Comparison of ENCODE assay signal across 25 cellular contexts in the genomic region with DNA sequence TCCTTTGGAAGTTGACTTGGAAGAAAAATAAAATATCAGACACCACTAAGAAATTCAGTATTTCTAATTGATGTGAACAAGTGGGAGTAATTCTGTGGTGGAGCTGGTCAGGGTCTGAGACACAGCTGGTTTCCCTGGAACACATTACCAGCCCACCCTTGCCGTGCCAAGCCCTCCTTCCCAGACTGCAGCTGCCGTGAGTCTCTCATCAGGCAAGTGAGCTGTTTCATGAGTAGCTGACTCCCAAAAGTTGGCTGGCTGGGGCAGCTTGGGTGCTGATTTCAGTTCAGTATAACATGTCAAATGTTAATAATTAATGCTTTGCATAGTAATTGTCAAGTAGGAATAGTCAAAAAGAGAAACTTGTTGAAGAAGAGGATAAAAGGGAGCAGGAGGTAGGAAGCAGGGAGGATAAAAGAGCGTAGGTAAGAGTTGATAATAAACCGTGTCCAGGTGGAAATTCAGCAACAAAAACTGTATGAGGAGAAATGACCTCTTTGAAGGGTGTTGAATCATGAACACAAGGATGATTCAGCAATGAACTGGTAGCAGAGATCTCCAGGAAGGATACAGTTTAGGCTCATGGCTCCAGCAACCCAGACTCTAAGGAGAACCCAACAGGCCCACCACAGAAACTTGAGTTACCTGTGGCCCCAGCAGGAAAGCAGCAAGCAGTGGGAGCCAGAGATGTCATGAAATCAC.
DNase-seq lines count a peak whose midpoint lies in the region; ATAC-seq, FAIRE-seq and TF ChIP-seq lines count a peak whose summit lies in the region.
"Had no signal": no experiment of that assay in that cellular context is flagged by ENCODE, and none has a peak within 500 bp of the region (broad histone marks: within the 10 kb centered on the region; RNA-seq: fewer than 3 reads in every experiment).

No MANE protein-coding gene starts in this region.

- H3K27me3 Mint-ChIP-seq in type B pancreatic cell, result peaks cover 66% of the 10 kb centered on the region
- H3K27me3 Mint-ChIP-seq: stimulated activated memory B cell treated with anti-CD40 and anti-IgM and Interleukin-4, amounts not matched to agents 10 μg/mL and 1 μg/mL and 100 μg/mL, for 72 hours had no signal

- no peaks in the 10 kb centered on the region for H3K79me2 ChIP-seq in osteoblast (ENCODE audit: insufficient read depth, low read length)

- H3K4me3 Mint-ChIP-seq in type B pancreatic cell, result no peak overlapping the region
- H3K4me3 Mint-ChIP-seq: activated T-cell treated with anti-CD3 and anti-CD28 coated beads, Interleukin-2, amount 50 U/mL, for 24 hours; CD4-positive, CD25-positive, alpha-beta regulatory T cell; GM23338; HFFc6; neural crest cell; stimulated activated memory B cell treated with anti-CD40 and anti-IgM and Interleukin-4, amounts not matched to agents 10 μg/mL and 1 μg/mL and 100 μg/mL, for 72 hours; T-helper 2 cell treated with Interferon-gamma antibody and Interleukin-4, amounts not matched to agents 5 μg/mL and 100 μg/mL, for 36 hours had no signal

- no peak overlapping the region for H3K4me2 ChIP-seq in osteoblast (ENCODE audit: insufficient read depth, low read length)
- H3K4me2 ChIP-seq: GM23338 had no signal

- ATAC-seq in GM21526 (IDR thresholded peaks at IDR 0.05; ENCODE audit: low FRiP score, unreplicated experiment), result no peak
- ATAC-seq: GM23338; right lobe of liver; stimulated activated memory B cell treated with anti-CD40 and anti-IgM and Interleukin-4, amounts not matched to agents 10 μg/mL and 1 μg/mL and 100 μg/mL, for 72 hours; upper lobe of right lung had no signal

- H3K4me3 ChIP-seq in bronchial epithelial cell (ENCODE audit: low read depth, low read length) (no peak overlapping the region), osteoblast (ENCODE audit: insufficient read depth, low read length) (no peak overlapping the region)
- H3K4me3 ChIP-seq: GM23338, right lobe of liver, upper lobe of right lung had no signal

- no peak overlapping the region for H3K27ac Mint-ChIP-seq in type B pancreatic cell
- H3K27ac Mint-ChIP-seq: activated T-cell treated with anti-CD3 and anti-CD28 coated beads, Interleukin-2, amount 50 U/mL, for 24 hours; GM23338; HFFc6; stimulated activated memory B cell treated with anti-CD40 and anti-IgM and Interleukin-4, amounts not matched to agents 10 μg/mL and 1 μg/mL and 100 μg/mL, for 72 hours; T-helper 2 cell treated with Interferon-gamma antibody and Interleukin-4, amounts not matched to agents 5 μg/mL and 100 μg/mL, for 36 hours had no signal

- H3K27ac ChIP-seq in osteoblast (ENCODE audit: low read depth, low read length), result no peak overlapping the region
- H3K27ac ChIP-seq: right lobe of liver, upper lobe of right lung, VCaP had no signal

- H3K4me1 Mint-ChIP-seq in type B pancreatic cell (ENCODE audit: unreplicated experiment), result peaks cover 24% of the 10 kb centered on the region
- H3K4me1 Mint-ChIP-seq: CD4-positive, CD25-positive, alpha-beta regulatory T cell; GM23338; neural crest cell; stimulated activated memory B cell treated with anti-CD40 and anti-IgM and Interleukin-4, amounts not matched to agents 10 μg/mL and 1 μg/mL and 100 μg/mL, for 72 hours had no signal

- no peak for TF ChIP-seq POLR2A in GM12892 (IDR thresholded peaks at IDR 0.05; ENCODE audit: low read depth, low read length)

- H3K9me3 ChIP-seq in osteoblast (ENCODE audit: low read depth, low read length), result no peaks in the 10 kb centered on the region
- H3K9me3 ChIP-seq: right lobe of liver, upper lobe of right lung had no signal

- H3K27me3 ChIP-seq in bronchial epithelial cell (ENCODE audit: control insufficient read depth, insufficient read depth, low read length), result peaks cover 3% of the 10 kb centered on the region
- H3K27me3 ChIP-seq in osteoblast (ENCODE audit: insufficient read depth, low read length), result peaks cover 22% of the 10 kb centered on the region
- H3K27me3 ChIP-seq: right lobe of liver, upper lobe of right lung had no signal

- FAIRE-seq in GM12892 (lab: Jason Lieb, UNC) (peak; percentile 9), bronchial epithelial cell (lab: Jason Lieb, UNC) (no peak)
- FAIRE-seq: islet of Langerhans had no signal

- H2AFZ ChIP-seq in osteoblast (ENCODE audit: low read length), result no peak overlapping the region
- H2AFZ ChIP-seq: GM23338 had no signal

- H3K36me3 ChIP-seq in bronchial epithelial cell (ENCODE audit: control insufficient read depth, insufficient read depth, low read length) (no peaks in the 10 kb centered on the region), osteoblast (ENCODE audit: insufficient read depth, low read length) (no peaks in the 10 kb centered on the region)
- H3K36me3 ChIP-seq: right lobe of liver, upper lobe of right lung had no signal

- DNase-seq in GM12892 (ENCODE audit: insufficient read length) (no peak), HT1080 (ENCODE audit: low read depth) (peak; percentile 11), bronchial epithelial cell (ENCODE audit: low read depth) (peak; percentile 32), osteoblast (ENCODE audit: insufficient read length, low spot score, missing footprints) (peak; percentile 10), Kasumi-1 (lab: John Stamatoyannopoulos, UW) (no peak), type B pancreatic cell (ENCODE audit: extremely low spot score, unreplicated experiment) (no peak)
- DNase-seq: activated CD4-positive, alpha-beta T cell treated with anti-CD3 and anti-CD28 coated beads for 4 hours; activated gamma-delta T cell treated with Interleukin-2 at 50 U/mL for 16 hours; activated T-cell treated with anti-CD3 and anti-CD28 coated beads, Interleukin-2, amount 50 U/mL, for 24 hours; CD4-positive, CD25-positive, alpha-beta regulatory T cell; HFFc6; NCI-H1048; NCI-H1694 treated with DMSO at 0.1 percent for 48 hours; NCI-H2171 treated with DMSO at 0.1 percent for 48 hours; NCI-H526; right lobe of liver; stimulated activated CD4-positive, alpha-beta T cell treated with anti-CD3 and anti-CD28 coated beads, Interleukin-4, amount 100 ng/mL, for 4 hours; upper lobe of right lung had no signal

- H4K20me1 ChIP-seq in osteoblast (ENCODE audit: insufficient read depth, low read length), result no peaks in the 10 kb centered on the region

- TF ChIP-seq CTCF in bronchial epithelial cell (IDR thresholded peaks at IDR 0.05; ENCODE audit: insufficient read depth, low read length, severe bottlenecking), result no peak
- TF ChIP-seq CTCF in osteoblast (IDR thresholded peaks at IDR 0.05; ENCODE audit: extremely low read depth, low read depth, low read length), result no peak
- no peak for TF ChIP-seq CTCF in type B pancreatic cell (conservative IDR thresholded peaks at IDR 0.05)

- peaks cover 10% of the 10 kb centered on the region for H3K4me1 ChIP-seq in osteoblast (ENCODE audit: insufficient read depth, low read length)
- H3K4me1 ChIP-seq: right lobe of liver had no signal

- H3K9me3 Mint-ChIP-seq in type B pancreatic cell, result no peaks in the 10 kb centered on the region
- H3K9me3 Mint-ChIP-seq: activated T-cell treated with anti-CD3 and anti-CD28 coated beads, Interleukin-2, amount 50 U/mL, for 24 hours; GM23338; HFFc6; neural crest cell; T-helper 2 cell treated with Interferon-gamma antibody and Interleukin-4, amounts not matched to agents 5 μg/mL and 100 μg/mL, for 36 hours had no signal

- H3K36me3 Mint-ChIP-seq in type B pancreatic cell, result no peaks in the 10 kb centered on the region
- H3K36me3 Mint-ChIP-seq: CD4-positive, CD25-positive, alpha-beta regulatory T cell; stimulated activated memory B cell treated with anti-CD40 and anti-IgM and Interleukin-4, amounts not matched to agents 10 μg/mL and 1 μg/mL and 100 μg/mL, for 72 hours had no signal

Comparison
In these comparisons a context has a peak if more than half of its experiments do, and no peak if none do; other contexts are left out.
1. DNase-seq: peak in HT1080 (single experiment), bronchial epithelial cell (single experiment) and osteoblast (single experiment); none in GM12892 (single experiment), Kasumi-1 (0 of 2) and type B pancreatic cell (single experiment).